In genomic region chr11:33234397-33235168, GRCh38 we compare ENCODE assay signal across 1 cellular context.
TF ChIP-seq lines count a peak whose summit lies in the region.

No MANE protein-coding gene starts in this region.

TF ChIP-seq in H1, 55 proteins besides CTCF, POLR2A, EP300 and RAD21:
- TF ChIP-seq CEBPB (IDR thresholded peaks at IDR 0.05; ENCODE audit: low read depth, low read length), result peak; percentile 70; the same call in 1 of the 2 replicates
- TF ChIP-seq KDM5A (IDR thresholded peaks at IDR 0.05; ENCODE audit: low read length), result no peak
